Comparison of ENCODE assay signal across 9 cellular contexts in genomic region chr1:21937372-21938121, GRCh38. TPM values are rescaled to one million over a fixed set of nuclear protein-coding genes. Genes with fewer than 3 reads are reported as not detected.
A peak's percentile ranks its signal among the peaks of the same experiment; 100 is the strongest.
DNase-seq lines count a peak whose midpoint lies in the region; ATAC-seq, FAIRE-seq and TF ChIP-seq lines count a peak whose summit lies in the region.
"Had no signal": no experiment of that assay in that cellular context is flagged by ENCODE, and none has a peak within 500 bp of the region (broad histone marks: within the 10 kb centered on the region; RNA-seq: fewer than 3 reads in every experiment).

No MANE protein-coding gene starts in this region.

- H3K9ac ChIP-seq in HUES6 (ENCODE audit: low read length) = peak overlapping the region; percentile 70
- H3K9ac ChIP-seq in neural cell (ENCODE audit: low read length) = peak overlapping the region; percentile 59

- H3K9me3 ChIP-seq in HUES6 (ENCODE audit: control insufficient read depth, insufficient read depth, low read depth, low read length) (no peaks in the 10 kb centered on the region), neural cell (ENCODE audit: low read length) (no peaks in the 10 kb centered on the region)

- H2AFZ ChIP-seq in neural cell (ENCODE audit: low read depth, low read length) = no peak overlapping the region

- FAIRE-seq in GM12891 (lab: Jason Lieb, UNC) = peak; percentile 16
- no peak for FAIRE-seq in frontal cortex (lab: Jason Lieb, UNC)

- H3K4me2 ChIP-seq in neural cell (ENCODE audit: low read length) = peak overlapping the region; percentile 25

- no peaks in the 10 kb centered on the region for H3K9me3 Mint-ChIP-seq in activated naive CD4-positive, alpha-beta T cell treated with anti-CD3 and anti-CD28 coated beads for 36 hours

- H3K36me3 ChIP-seq in HUES6 (ENCODE audit: control insufficient read depth, insufficient read depth, low read length) (no peaks in the 10 kb centered on the region), neural cell (ENCODE audit: insufficient read depth, low read length) (no peaks in the 10 kb centered on the region)

- H3K4me1 Mint-ChIP-seq in activated naive CD4-positive, alpha-beta T cell treated with anti-CD3 and anti-CD28 coated beads for 36 hours (ENCODE audit: low read depth) = peaks cover 22% of the 10 kb centered on the region

- H3K9me2 ChIP-seq in neural cell (ENCODE audit: insufficient read depth, low read length) = no peaks in the 10 kb centered on the region

- CTCF ChIA-PET in activated naive CD4-positive, alpha-beta T cell treated with anti-CD3 and anti-CD28 coated beads for 36 hours (lab: Charles Lee) = interaction anchor here (0.7 kb wide), 1 partner anchor 40 kb away, joined by 4 read pairs; the partner anchor contains the start of gene CELA3B

- H3K4me1 ChIP-seq in HUES6 (ENCODE audit: control insufficient read depth, insufficient read depth, low read length) = peaks cover 37% of the 10 kb centered on the region

- no peaks in the 10 kb centered on the region for H3K79me2 ChIP-seq in neural cell (replicated peaks; ENCODE audit: insufficient read depth, low read length)

- H3K27me3 ChIP-seq in HUES6 (ENCODE audit: control insufficient read depth, insufficient read depth, low read length) (no peaks in the 10 kb centered on the region), neural cell (ENCODE audit: insufficient read depth, low read depth, low read length) (no peaks in the 10 kb centered on the region)

- in situ Hi-C loops in SK-MEL-5 (cut with HindIII; ENCODE audit: low pct_unique_long_range_greater_than_20kb, low sequenced_read_pairs) = no loop called here

- no peak overlapping the region for H3K27ac ChIP-seq in HUES6 (ENCODE audit: low read depth, low read length)
- H3K27ac ChIP-seq in neural cell (ENCODE audit: low read length) = no peak overlapping the region

- no peak overlapping the region for H3K27ac Mint-ChIP-seq in activated naive CD4-positive, alpha-beta T cell treated with anti-CD3 and anti-CD28 coated beads for 36 hours

- peak; percentile 85 for DNase-seq in GM12891 (ENCODE audit: insufficient read length, low spot score)
- DNase-seq in SK-MEL-5 (ENCODE audit: low read depth, low spot score) = peak; percentile 80
- DNase-seq in activated naive CD4-positive, alpha-beta T cell treated with anti-CD3 and anti-CD28 coated beads for 36 hours = peak; percentile 62
- peak; percentile 94 to 96 for DNase-seq in frontal cortex (ENCODE audit: low spot score in 2 of 2)
- DNase-seq in stimulated activated naive CD8-positive, alpha-beta T cell treated with anti-CD3 and anti-CD28 coated beads, Interleukin-15, Interleukin-2, amounts not matched to agents 100 U/mL and 50 U/mL, for 24 hours = peak; percentile 77

- peaks cover 3% of the 10 kb centered on the region for H3K27me3 Mint-ChIP-seq in activated naive CD4-positive, alpha-beta T cell treated with anti-CD3 and anti-CD28 coated beads for 36 hours (ENCODE audit: low read depth)

- ATAC-seq in stimulated activated naive CD8-positive, alpha-beta T cell treated with anti-CD3 and anti-CD28 coated beads, Interleukin-15, Interleukin-2, amounts not matched to agents 100 U/mL and 50 U/mL, for 24 hours = peak; percentile 76
- no peak for ATAC-seq in HG03457 (IDR thresholded peaks at IDR 0.05; ENCODE audit: unreplicated experiment)

- no peak for TF ChIP-seq RAD21 in neural cell (conservative IDR thresholded peaks at IDR 0.05)

- no peaks in the 10 kb centered on the region for H3K36me3 Mint-ChIP-seq in activated naive CD4-positive, alpha-beta T cell treated with anti-CD3 and anti-CD28 coated beads for 36 hours (ENCODE audit: low read depth)

- H4K20me1 ChIP-seq in neural cell (ENCODE audit: insufficient read depth) = no peaks in the 10 kb centered on the region

- H3F3A ChIP-seq in neural cell (ENCODE audit: insufficient read depth, low read length, poor library complexity, severe bottlenecking) = no peaks in the 10 kb centered on the region

- intact Hi-C loops in activated naive CD4-positive, alpha-beta T cell treated with anti-CD3 and anti-CD28 coated beads for 36 hours (cut with micrococcal nuclease) = loop anchor here (2.0 kb wide), 1 partner anchor 19 kb away; no protein-coding TSS in a partner anchor

- TF ChIP-seq POLR2A in GM12891 (IDR thresholded peaks at IDR 0.05; ENCODE audit: low read depth, low read length) = no peak

- H3K4me3 Mint-ChIP-seq in activated naive CD4-positive, alpha-beta T cell treated with anti-CD3 and anti-CD28 coated beads for 36 hours = peak overlapping the region; percentile 75

- TF ChIP-seq CTCF in neural cell (IDR thresholded peaks at IDR 0.05; ENCODE audit: poor library complexity, severe bottlenecking) = no peak

- no peak for TF ChIP-seq EP300 in neural cell (conservative IDR thresholded peaks at IDR 0.05; ENCODE audit: poor library complexity, severe bottlenecking)

- H3K4me3 ChIP-seq in HUES6 (ENCODE audit: low read depth, low read length) (peak overlapping the region; percentile 56), neural cell (ENCODE audit: low read length) (peak overlapping the region; percentile 61)

TF ChIP-seq in GM12891, 5 proteins besides CTCF, POLR2A, EP300 and RAD21:
- TF ChIP-seq PAX5 (IDR thresholded peaks at IDR 0.05; ENCODE audit: insufficient read depth, low read length, severe bottlenecking) (no peak), POLR2AphosphoS5 (IDR thresholded peaks at IDR 0.05; ENCODE audit: low read depth, low read length) (no peak), TAF1 (IDR thresholded peaks at IDR 0.05; ENCODE audit: low read depth, low read length) (no peak), POU2F2 (IDR thresholded peaks at IDR 0.05; ENCODE audit: low read depth, low read length) (no peak), SPI1 (IDR thresholded peaks at IDR 0.05; ENCODE audit: low read depth, low read length) (no peak)

TF ChIP-seq in neural cell, 6 proteins besides CTCF, POLR2A, EP300 and RAD21:
- TF ChIP-seq POLR2AphosphoS5 (IDR thresholded peaks at IDR 0.05) (no peak), MXI1 (conservative IDR thresholded peaks at IDR 0.05; ENCODE audit: poor library complexity, severe bottlenecking) (peak; percentile 76)

RNA-seq across cellular contexts. Expression of gene HSPG2, which starts 0.4 kb away (rescaled TPM):
- 5.2 TPM for polyA plus RNA-seq in GM12891 (2012; ENCODE audit: low read depth, missing spikeins)
- total RNA-seq in SK-MEL-5 (2014; rRNA removed; shearing (Covaris generic)) = 7.2 and 9.6 TPM in 2 replicates
- 35.7 and 39.9 TPM in 2 replicates for polyA plus RNA-seq in SK-MEL-5 (2015; cell fraction: cytosol; rRNA removed)
- 39.1 and 51.3 TPM in 2 replicates for polyA plus RNA-seq in SK-MEL-5 (2015; cell fraction: nucleus; rRNA removed)
- total RNA-seq in activated naive CD4-positive, alpha-beta T cell treated with anti-CD3 and anti-CD28 coated beads for 36 hours = 1 to 10 TPM; 4.5 to 4.9 TPM
- 4.5 TPM for total RNA-seq in frontal cortex
- 0.79 and 0.90 TPM in 2 replicates for polyA plus RNA-seq in neural cell
- 1.5 and 3.2 TPM in 2 replicates for polyA minus RNA-seq in neural cell

RNA-seq across cellular contexts. Expression of gene CELA3B, which starts 39.3 kb away (rescaled TPM):
- polyA plus RNA-seq in GM12891 (2012; ENCODE audit: low read depth, missing spikeins) = not detected
- not detected in 2 replicates for total RNA-seq in SK-MEL-5 (2014; rRNA removed; shearing (Covaris generic))
- polyA plus RNA-seq in SK-MEL-5 (2015; cell fraction: cytosol; rRNA removed) = not detected in 2 replicates
- not detected in 2 replicates for polyA plus RNA-seq in SK-MEL-5 (2015; cell fraction: nucleus; rRNA removed)
- total RNA-seq in activated naive CD4-positive, alpha-beta T cell treated with anti-CD3 and anti-CD28 coated beads for 36 hours = not detected
- total RNA-seq in frontal cortex = not detected
- polyA plus RNA-seq in neural cell = not detected in 2 replicates
- polyA minus RNA-seq in neural cell = not detected in 2 replicates
- total RNA-seq: renal cortical epithelial cell had no signal
